12 cellular contexts compared by ENCODE assay signal in genomic region chr17:66549731-66550207, GRCh38.
DNase-seq lines count a peak whose midpoint lies in the region; ATAC-seq and TF ChIP-seq lines count a peak whose summit lies in the region.
"Had no signal": no experiment of that assay in that cellular context is flagged by ENCODE, and none has a peak within 500 bp of the region (broad histone marks: within the 10 kb centered on the region; RNA-seq: fewer than 3 reads in every experiment).

No MANE protein-coding gene starts in this region.

- peaks cover 17% of the 10 kb centered on the region for H3K36me3 Mint-ChIP-seq in GM23338 (ENCODE audit: low read depth)

- peaks cover 7% of the 10 kb centered on the region for H3K9me3 ChIP-seq in RWPE2 (ENCODE audit: severe bottlenecking)

- peak overlapping the region; percentile 98 for H3K27ac Mint-ChIP-seq in GM23338

- no peaks in the 10 kb centered on the region for H3F3A ChIP-seq in GM23338 (replicated peaks; ENCODE audit: low read depth)

- H3K4me3 Mint-ChIP-seq in GM23338 = peak overlapping the region; percentile 44; the same call in 2 of the 3 replicates

- no peaks in the 10 kb centered on the region for H4K20me1 ChIP-seq in GM23338 (replicated peaks; ENCODE audit: insufficient read depth)

- H3K36me3 ChIP-seq in GM23338 (ENCODE audit: insufficient read depth) = no peaks in the 10 kb centered on the region
- no peaks in the 10 kb centered on the region for H3K36me3 ChIP-seq in RWPE2 (ENCODE audit: low read depth)

- no peaks in the 10 kb centered on the region for H3K79me2 ChIP-seq in GM23338 (replicated peaks; ENCODE audit: insufficient read depth)

- no peak for TF ChIP-seq POLR2A in GM18505 (IDR thresholded peaks at IDR 0.05; ENCODE audit: borderline replicate concordance, extremely low read depth, insufficient read depth, insufficient read length)

- DNase-seq in GM23338 (ENCODE audit: low spot score) = peak; percentile 89
- no peak for DNase-seq in RWPE2 (ENCODE audit: low spot score)
- DNase-seq in fibroblast of gingiva (ENCODE audit: low read depth) = peak; percentile 79
- peak; percentile 85 for DNase-seq in retinal pigment epithelial cell (ENCODE audit: low read depth)
- DNase-seq in mesenteric fat pad (ENCODE audit: low spot score) = no peak
- DNase-seq: activated CD8-positive, alpha-beta memory T cell treated with anti-CD3 and anti-CD28 coated beads, Interleukin-2, amount 50 U/mL, for 4 hours; NCI-H2029 treated with DMSO at 0.1 percent for 48 hours; Right ventricle myocardium superior had no signal

- H3K4me1 ChIP-seq in GM23338 (ENCODE audit: insufficient read depth) (peaks cover 25% of the 10 kb centered on the region), RWPE2 (ENCODE audit: insufficient read depth, poor library complexity, severe bottlenecking) (peaks cover 16% of the 10 kb centered on the region)

- H3K27me3 ChIP-seq in GM23338 (ENCODE audit: insufficient read depth) (no peaks in the 10 kb centered on the region), RWPE2 (ENCODE audit: insufficient read depth, poor library complexity, severe bottlenecking) (no peaks in the 10 kb centered on the region)

- peaks cover 7% of the 10 kb centered on the region for H3K27me3 Mint-ChIP-seq in GM23338 (ENCODE audit: insufficient read depth, low read depth, poor library complexity)

- no peak overlapping the region for H3K4me3 ChIP-seq in GM23338
- no peak overlapping the region for H3K4me3 ChIP-seq in RWPE2 (ENCODE audit: severe bottlenecking)
- H3K4me3 ChIP-seq in retinal pigment epithelial cell (ENCODE audit: low read length) = no peak overlapping the region
- H3K4me3 ChIP-seq: lung had no signal

- H3K27ac ChIP-seq in GM23338 (ENCODE audit: low read depth) = peak overlapping the region; percentile 91
- H3K27ac ChIP-seq in RWPE2 (ENCODE audit: poor library complexity, severe bottlenecking) = peak overlapping the region; percentile 4
- H3K27ac ChIP-seq: HL-60 had no signal

- peak; percentile 90 for ATAC-seq in GM23338
- ATAC-seq in RWPE2 (ENCODE audit: low read depth) = peak; percentile 75
- ATAC-seq in GM18505 (IDR thresholded peaks at IDR 0.05; ENCODE audit: unreplicated experiment) = no peak
- ATAC-seq in GM18520 (IDR thresholded peaks at IDR 0.05; ENCODE audit: unreplicated experiment) = no peak

- no peak overlapping the region for H2AFZ ChIP-seq in GM23338

- no peak for TF ChIP-seq CTCF in GM23338 (conservative IDR thresholded peaks at IDR 0.05; ENCODE audit: low read depth in 2 of 2)
- TF ChIP-seq CTCF in RWPE2 (IDR thresholded peaks at IDR 0.05; ENCODE audit: poor library complexity, severe bottlenecking) = no peak
- no peak for TF ChIP-seq CTCF in retinal pigment epithelial cell (conservative IDR thresholded peaks at IDR 0.05; ENCODE audit: low read depth, low read length)

- H3K4me1 Mint-ChIP-seq in GM23338 = peaks cover 34% of the 10 kb centered on the region

- no peaks in the 10 kb centered on the region for H3K9me2 ChIP-seq in GM23338 (ENCODE audit: insufficient read depth)

- peak overlapping the region; percentile 55 for H3K4me2 ChIP-seq in GM23338

- H3K9me3 Mint-ChIP-seq in GM23338 = peaks cover 16% of the 10 kb centered on the region

TF ChIP-seq in GM23338, 12 proteins besides CTCF, POLR2A, EP300 and RAD21:
- TF ChIP-seq CREB1 (CRISPR knock-in tag; IDR thresholded peaks at IDR 0.05; ENCODE audit: low read depth) = peak; percentile 70; the same call in 1 of the 2 replicates
- TF ChIP-seq, protein P1, sequence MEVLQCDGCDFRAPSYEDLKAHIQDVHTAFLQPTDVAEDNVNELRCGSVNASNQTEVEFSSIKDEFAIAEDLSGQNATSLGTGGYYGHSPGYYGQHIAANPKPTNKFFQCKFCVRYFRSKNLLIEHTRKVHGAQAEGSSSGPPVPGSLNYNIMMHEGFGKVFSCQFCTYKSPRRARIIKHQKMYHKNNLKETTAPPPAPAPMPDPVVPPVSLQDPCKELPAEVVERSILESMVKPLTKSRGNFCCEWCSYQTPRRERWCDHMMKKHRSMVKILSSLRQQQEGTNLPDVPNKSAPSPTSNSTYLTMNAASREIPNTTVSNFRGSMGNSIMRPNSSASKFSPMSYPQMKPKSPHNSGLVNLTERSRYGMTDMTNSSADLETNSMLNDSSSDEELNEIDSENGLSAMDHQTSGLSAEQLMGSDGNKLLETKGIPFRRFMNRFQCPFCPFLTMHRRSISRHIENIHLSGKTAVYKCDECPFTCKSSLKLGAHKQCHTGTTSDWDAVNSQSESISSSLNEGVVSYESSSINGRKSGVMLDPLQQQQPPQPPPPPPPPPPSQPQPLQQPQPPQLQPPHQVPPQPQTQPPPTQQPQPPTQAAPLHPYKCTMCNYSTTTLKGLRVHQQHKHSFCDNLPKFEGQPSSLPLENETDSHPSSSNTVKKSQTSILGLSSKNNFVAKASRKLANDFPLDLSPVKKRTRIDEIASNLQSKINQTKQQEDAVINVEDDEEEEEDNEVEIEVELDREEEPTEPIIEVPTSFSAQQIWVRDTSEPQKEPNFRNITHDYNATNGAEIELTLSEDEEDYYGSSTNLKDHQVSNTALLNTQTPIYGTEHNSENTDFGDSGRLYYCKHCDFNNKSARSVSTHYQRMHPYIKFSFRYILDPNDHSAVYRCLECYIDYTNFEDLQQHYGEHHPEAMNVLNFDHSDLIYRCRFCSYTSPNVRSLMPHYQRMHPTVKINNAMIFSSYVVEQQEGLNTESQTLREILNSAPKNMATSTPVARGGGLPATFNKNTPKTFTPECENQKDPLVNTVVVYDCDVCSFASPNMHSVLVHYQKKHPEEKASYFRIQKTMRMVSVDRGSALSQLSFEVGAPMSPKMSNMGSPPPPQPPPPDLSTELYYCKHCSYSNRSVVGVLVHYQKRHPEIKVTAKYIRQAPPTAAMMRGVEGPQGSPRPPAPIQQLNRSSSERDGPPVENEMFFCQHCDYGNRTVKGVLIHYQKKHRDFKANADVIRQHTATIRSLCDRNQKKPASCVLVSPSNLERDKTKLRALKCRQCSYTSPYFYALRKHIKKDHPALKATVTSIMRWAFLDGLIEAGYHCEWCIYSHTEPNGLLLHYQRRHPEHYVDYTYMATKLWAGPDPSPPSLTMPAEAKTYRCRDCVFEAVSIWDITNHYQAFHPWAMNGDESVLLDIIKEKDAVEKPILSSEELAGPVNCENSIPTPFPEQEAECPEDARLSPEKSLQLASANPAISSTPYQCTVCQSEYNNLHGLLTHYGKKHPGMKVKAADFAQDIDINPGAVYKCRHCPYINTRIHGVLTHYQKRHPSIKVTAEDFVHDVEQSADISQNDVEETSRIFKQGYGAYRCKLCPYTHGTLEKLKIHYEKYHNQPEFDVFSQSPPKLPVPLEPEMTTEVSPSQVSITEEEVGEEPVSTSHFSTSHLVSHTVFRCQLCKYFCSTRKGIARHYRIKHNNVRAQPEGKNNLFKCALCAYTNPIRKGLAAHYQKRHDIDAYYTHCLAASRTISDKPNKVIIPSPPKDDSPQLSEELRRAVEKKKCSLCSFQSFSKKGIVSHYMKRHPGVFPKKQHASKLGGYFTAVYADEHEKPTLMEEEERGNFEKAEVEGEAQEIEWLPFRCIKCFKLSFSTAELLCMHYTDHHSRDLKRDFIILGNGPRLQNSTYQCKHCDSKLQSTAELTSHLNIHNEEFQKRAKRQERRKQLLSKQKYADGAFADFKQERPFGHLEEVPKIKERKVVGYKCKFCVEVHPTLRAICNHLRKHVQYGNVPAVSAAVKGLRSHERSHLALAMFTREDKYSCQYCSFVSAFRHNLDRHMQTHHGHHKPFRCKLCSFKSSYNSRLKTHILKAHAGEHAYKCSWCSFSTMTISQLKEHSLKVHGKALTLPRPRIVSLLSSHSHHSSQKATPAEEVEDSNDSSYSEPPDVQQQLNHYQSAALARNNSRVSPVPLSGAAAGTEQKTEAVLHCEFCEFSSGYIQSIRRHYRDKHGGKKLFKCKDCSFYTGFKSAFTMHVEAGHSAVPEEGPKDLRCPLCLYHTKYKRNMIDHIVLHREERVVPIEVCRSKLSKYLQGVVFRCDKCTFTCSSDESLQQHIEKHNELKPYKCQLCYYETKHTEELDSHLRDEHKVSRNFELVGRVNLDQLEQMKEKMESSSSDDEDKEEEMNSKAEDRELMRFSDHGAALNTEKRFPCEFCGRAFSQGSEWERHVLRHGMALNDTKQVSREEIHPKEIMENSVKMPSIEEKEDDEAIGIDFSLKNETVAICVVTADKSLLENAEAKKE (CRISPR knock-in tag; IDR thresholded peaks at IDR 0.05) = no peak

Comparison
In these comparisons a context has a peak if more than half of its experiments do, and no peak if none do; other contexts are left out.
1. ATAC-seq: peak in GM23338 (single experiment) and RWPE2 (single experiment); none in GM18505 (single experiment) and GM18520 (single experiment).
2. DNase-seq: peak in GM23338 (single experiment), fibroblast of gingiva (single experiment) and retinal pigment epithelial cell (single experiment); none in RWPE2 (single experiment) and mesenteric fat pad (single experiment).